Comparison of ENCODE assay signal across 1 cellular context in the genomic region with DNA sequence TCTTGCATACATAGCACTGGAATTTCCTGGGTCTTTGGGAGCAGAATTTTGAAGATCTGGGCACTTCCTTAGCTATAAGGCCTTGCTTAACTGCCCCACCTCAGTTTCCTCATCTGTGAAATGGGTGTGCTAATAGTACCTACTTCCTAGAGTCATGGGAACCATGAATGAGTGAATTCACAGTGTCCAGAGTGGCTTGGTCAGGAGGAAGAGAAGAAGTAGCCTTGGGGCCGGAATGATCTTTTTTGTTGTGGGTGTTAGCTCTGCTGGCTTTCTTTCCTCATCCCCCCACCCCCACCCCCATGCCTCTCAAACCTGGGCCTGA.
A peak's percentile ranks its signal among the peaks of the same experiment; 100 is the strongest.
TF ChIP-seq lines count a peak whose summit lies in the region.

No MANE protein-coding gene starts in this region.

TF ChIP-seq in HepG2, 621 proteins besides CTCF, POLR2A, EP300 and RAD21:
- TF ChIP-seq ZNF629 (CRISPR knock-in tag; conservative IDR thresholded peaks at IDR 0.05), result peak; percentile 91
- TF ChIP-seq, protein P1, sequence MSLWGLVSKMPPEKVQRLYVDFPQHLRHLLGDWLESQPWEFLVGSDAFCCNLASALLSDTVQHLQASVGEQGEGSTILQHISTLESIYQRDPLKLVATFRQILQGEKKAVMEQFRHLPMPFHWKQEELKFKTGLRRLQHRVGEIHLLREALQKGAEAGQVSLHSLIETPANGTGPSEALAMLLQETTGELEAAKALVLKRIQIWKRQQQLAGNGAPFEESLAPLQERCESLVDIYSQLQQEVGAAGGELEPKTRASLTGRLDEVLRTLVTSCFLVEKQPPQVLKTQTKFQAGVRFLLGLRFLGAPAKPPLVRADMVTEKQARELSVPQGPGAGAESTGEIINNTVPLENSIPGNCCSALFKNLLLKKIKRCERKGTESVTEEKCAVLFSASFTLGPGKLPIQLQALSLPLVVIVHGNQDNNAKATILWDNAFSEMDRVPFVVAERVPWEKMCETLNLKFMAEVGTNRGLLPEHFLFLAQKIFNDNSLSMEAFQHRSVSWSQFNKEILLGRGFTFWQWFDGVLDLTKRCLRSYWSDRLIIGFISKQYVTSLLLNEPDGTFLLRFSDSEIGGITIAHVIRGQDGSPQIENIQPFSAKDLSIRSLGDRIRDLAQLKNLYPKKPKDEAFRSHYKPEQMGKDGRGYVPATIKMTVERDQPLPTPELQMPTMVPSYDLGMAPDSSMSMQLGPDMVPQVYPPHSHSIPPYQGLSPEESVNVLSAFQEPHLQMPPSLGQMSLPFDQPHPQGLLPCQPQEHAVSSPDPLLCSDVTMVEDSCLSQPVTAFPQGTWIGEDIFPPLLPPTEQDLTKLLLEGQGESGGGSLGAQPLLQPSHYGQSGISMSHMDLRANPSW (CRISPR knock-in tag; IDR thresholded peaks at IDR 0.05; ENCODE audit: borderline replicate concordance), result no peak
